ENCODE assay signal across 8 cellular contexts in the genomic region with DNA sequence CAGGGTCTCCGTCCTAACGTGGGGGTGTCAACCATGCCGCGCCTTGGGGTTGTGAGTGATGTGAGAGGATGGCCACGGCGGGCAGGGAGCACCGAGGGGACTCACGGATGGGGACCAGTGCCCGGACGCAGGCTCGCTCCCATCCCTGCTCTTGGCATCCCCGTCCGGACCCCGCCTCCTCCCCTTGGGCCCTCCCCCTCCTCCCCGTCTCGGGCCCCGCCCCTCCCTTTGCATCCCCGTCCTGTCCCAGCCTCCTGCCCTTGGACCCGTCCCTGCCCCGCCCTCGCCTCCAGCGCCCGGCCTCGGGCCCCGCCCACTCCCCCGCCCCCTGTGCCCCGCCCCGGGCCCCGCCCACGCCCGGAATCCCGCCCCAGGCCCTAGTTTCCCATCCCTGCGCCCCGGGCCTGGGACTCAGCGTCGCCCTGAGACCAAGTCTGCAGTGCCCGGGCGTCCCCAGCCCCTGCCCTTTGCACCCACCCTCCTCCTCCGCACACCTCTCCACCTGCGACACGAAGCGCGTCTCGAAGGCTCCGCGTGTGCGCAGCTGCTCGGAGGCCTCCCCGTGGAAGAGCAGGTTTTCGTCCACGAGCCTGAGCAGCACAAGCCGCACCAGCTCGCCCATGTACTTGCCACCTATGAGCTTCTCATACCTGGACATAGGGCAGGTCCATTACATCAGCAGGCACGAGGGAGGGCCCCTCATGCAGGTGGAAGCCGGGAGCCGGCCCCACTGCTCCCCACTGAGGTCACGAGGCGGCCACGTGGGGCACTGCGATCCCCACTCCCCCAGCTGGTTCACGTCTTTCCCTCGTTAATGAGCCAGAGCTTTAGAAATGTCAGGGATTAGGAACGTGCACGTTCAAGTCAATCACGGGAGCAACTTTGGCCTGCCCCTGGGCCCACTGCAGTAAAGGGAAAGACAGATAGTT. TPM values are rescaled to one million over a fixed set of nuclear protein-coding genes. Genes with fewer than 3 reads are reported as not detected.
DNase-seq lines count a peak whose midpoint lies in the region; ATAC-seq and TF ChIP-seq lines count a peak whose summit lies in the region.

No MANE protein-coding gene starts in this region.

- POLR2A ChIA-PET in AG04449 (lab: Yijun Ruan, JAX), result no interaction called here

- ATAC-seq in HG03442 (IDR thresholded peaks at IDR 0.05; ENCODE audit: unreplicated experiment) (no peak), GM19467 (IDR thresholded peaks at IDR 0.05; ENCODE audit: unreplicated experiment) (no peak)

- no peak overlapping the region for H3K4me3 Mint-ChIP-seq in endothelial cell (ENCODE audit: unreplicated experiment)

- H3K27me3 ChIP-seq in HUES64 (ENCODE audit: insufficient read depth, low read length), result peaks cover 30% of the 10 kb centered on the region

- H3K4me1 Mint-ChIP-seq in endothelial cell (ENCODE audit: unreplicated experiment), result no peaks in the 10 kb centered on the region

- H3K27ac Mint-ChIP-seq in endothelial cell (ENCODE audit: unreplicated experiment), result no peak overlapping the region

- no peaks in the 10 kb centered on the region for H3K9me3 ChIP-seq in HUES64 (ENCODE audit: insufficient read depth, low read depth, low read length)

- H3K4me3 ChIP-seq in AG04449 (ENCODE audit: low read depth, low read length), result peak overlapping the region; percentile 49
- peak overlapping the region; percentile 66 for H3K4me3 ChIP-seq in HUES64 (ENCODE audit: low read length)

- 29% methylated on average over 54 of the region's 65 CpGs for WGBS in HUES64

- peaks cover 11% of the 10 kb centered on the region for H3K27me3 Mint-ChIP-seq in endothelial cell (ENCODE audit: unreplicated experiment)

- no peak for TF ChIP-seq CTCF in AG04449 (IDR thresholded peaks at IDR 0.05; ENCODE audit: insufficient read depth, low read length, missing control alignments)
- no peak for TF ChIP-seq CTCF in endothelial cell (IDR thresholded peaks at IDR 0.05; ENCODE audit: unreplicated experiment)

- no peak overlapping the region; the same call in 1 of the 2 replicates for H3K9ac ChIP-seq in HUES64 (ENCODE audit: low read depth, low read length)

- H3K27ac ChIP-seq in HUES64 (ENCODE audit: low read depth, low read length), result no peak overlapping the region

- CTCF ChIA-PET in AG04449 (lab: Yijun Ruan, JAX), result interaction anchor here (1.1 to 1.9 kb wide), 4 partner anchors 11 to 50 kb away, joined by 3 to 6 read pairs (median 5); no protein-coding TSS in a partner anchor

- no peaks in the 10 kb centered on the region for H3K36me3 Mint-ChIP-seq in endothelial cell (ENCODE audit: low read depth, unreplicated experiment)

- DNase-seq in AG04449 (ENCODE audit: low read depth, low spot score) (no peak), endothelial cell (ENCODE audit: low spot score) (peak; percentile 59), mesenteric fat pad (ENCODE audit: low spot score) (peak; percentile 94)
- peak; percentile 72 for DNase-seq in activated CD8-positive, alpha-beta memory T cell treated with anti-CD3 and anti-CD28 coated beads, Interleukin-2, amount 50 U/mL, for 4 hours
- DNase-seq in stimulated activated CD8-positive, alpha-beta memory T cell treated with anti-CD3 and anti-CD28 coated beads, Interleukin-15, amount 100 ng/mL, for 48 hours (ENCODE audit: low read depth in 2 of 2), result peak; percentile 25 to 52

- no peaks in the 10 kb centered on the region for H3K36me3 ChIP-seq in HUES64 (ENCODE audit: insufficient read depth, low read length)

- H3K4me1 ChIP-seq in HUES64 (ENCODE audit: insufficient read depth, low read length), result peaks cover 18% of the 10 kb centered on the region

- no peaks in the 10 kb centered on the region for H3K9me3 Mint-ChIP-seq in endothelial cell (ENCODE audit: unreplicated experiment)

RNA-seq across cellular contexts. Expression of gene MYL7, which starts 5.1 kb away (rescaled TPM):
- polyA plus RNA-seq in HUES64 (2013, experiment 1 of 2), result 6.3 TPM
- 6.4 TPM for polyA plus RNA-seq in HUES64 (2013, experiment 2 of 2)
- total RNA-seq in endothelial cell (ENCODE audit: unreplicated experiment) (0.82 TPM), mesenteric fat pad (not detected)

RNA-seq across cellular contexts. Expression of gene POLD2, which starts 22.9 kb away (rescaled TPM):
- polyA plus RNA-seq in HUES64 (2013, experiment 1 of 2), result 94.6 TPM
- 102 TPM for polyA plus RNA-seq in HUES64 (2013, experiment 2 of 2)
- 39.9 TPM for total RNA-seq in endothelial cell (ENCODE audit: unreplicated experiment)
- total RNA-seq in mesenteric fat pad, result 60.2 TPM

RNA-seq across cellular contexts. Expression of gene AEBP1, which starts 42.1 kb away (rescaled TPM):
- 24.0 TPM for polyA plus RNA-seq in HUES64 (2013, experiment 1 of 2)
- polyA plus RNA-seq in HUES64 (2013, experiment 2 of 2), result 30.7 TPM
- total RNA-seq in endothelial cell (ENCODE audit: unreplicated experiment) (22.2 TPM), mesenteric fat pad (267 TPM)

RNA-seq across cellular contexts. Expression of gene GCK, which starts 43.0 kb away (rescaled TPM):
- polyA plus RNA-seq in HUES64 (2013, experiment 1 of 2), result 1.3 TPM
- polyA plus RNA-seq in HUES64 (2013, experiment 2 of 2), result 2.5 TPM
- total RNA-seq in endothelial cell (ENCODE audit: unreplicated experiment) (not detected), mesenteric fat pad (0.48 TPM)

RNA-seq across cellular contexts. Expression of gene YKT6, which starts 54.5 kb away (rescaled TPM):
- 87.8 TPM for polyA plus RNA-seq in HUES64 (2013, experiment 1 of 2)
- polyA plus RNA-seq in HUES64 (2013, experiment 2 of 2), result 79.2 TPM
- 98.4 TPM for total RNA-seq in endothelial cell (ENCODE audit: unreplicated experiment)
- 77.4 TPM for total RNA-seq in mesenteric fat pad

Comparison
In these comparisons a context has a peak if more than half of its experiments do, and no peak if none do; other contexts are left out.
1. RNA of gene AEBP1, which starts 42.1 kb away (total RNA-seq): 267 TPM in mesenteric fat pad (single experiment); 22.2 TPM in endothelial cell (single experiment); every median in the first group is over 10 times any median in the second.